Comparison of ENCODE assay signal across 8 cellular contexts in the genomic region with DNA sequence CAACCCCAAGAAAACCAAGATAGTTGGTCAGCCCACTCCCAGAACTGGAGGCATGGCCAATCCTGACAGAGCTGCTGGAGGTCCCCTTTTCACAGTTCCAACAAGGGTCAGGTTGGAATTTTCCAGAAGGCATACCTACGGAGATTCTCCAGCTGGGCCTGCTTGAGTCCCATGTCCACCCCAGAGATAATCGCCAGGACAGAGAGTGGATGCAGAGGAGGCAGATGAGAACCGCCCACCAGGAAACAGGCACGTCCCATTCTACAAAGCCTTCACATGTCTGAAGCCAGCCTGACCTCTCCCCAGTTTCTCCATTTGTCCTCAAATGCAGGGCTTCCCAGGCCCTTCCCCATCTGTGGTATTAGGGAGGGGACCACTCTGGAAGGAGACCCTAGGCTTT. TPM values are rescaled to one million over a fixed set of nuclear protein-coding genes. Genes with fewer than 3 reads are reported as not detected.
DNase-seq lines count a peak whose midpoint lies in the region; ATAC-seq and TF ChIP-seq lines count a peak whose summit lies in the region.

No MANE protein-coding gene starts in this region.

- H3K4me3 ChIP-seq in left lung: no peak overlapping the region
- H3K4me3 ChIP-seq in thymus (ENCODE audit: low read length): no peak overlapping the region

- peak overlapping the region; percentile 74 to 81 for H3K27ac ChIP-seq in left lung
- peak overlapping the region; percentile 50 for H3K27ac ChIP-seq in thymus (ENCODE audit: low read depth)

- ATAC-seq in left lung: no peak
- no peak for ATAC-seq in GM19324 (IDR thresholded peaks at IDR 0.05; ENCODE audit: low FRiP score, unreplicated experiment)
- no peak for ATAC-seq in HG03378 (IDR thresholded peaks at IDR 0.05; ENCODE audit: unreplicated experiment)

- peaks cover 32% of the 10 kb centered on the region for H3K27me3 Mint-ChIP-seq in activated naive CD4-positive, alpha-beta T cell treated with anti-CD3 and anti-CD28 coated beads, Interleukin-2, amount 10 ng/mL, durations not matched to agents 7 days and 5 days
- H3K27me3 Mint-ChIP-seq in activated CD4-positive, alpha-beta memory T cell treated with anti-CD3 and anti-CD28 coated beads, Interleukin-2, amount 10 ng/mL, durations not matched to agents 7 days and 5 days: no peaks in the 10 kb centered on the region

- H3K27ac Mint-ChIP-seq in activated naive CD4-positive, alpha-beta T cell treated with anti-CD3 and anti-CD28 coated beads, Interleukin-2, amount 10 ng/mL, durations not matched to agents 7 days and 5 days: peak overlapping the region; percentile 86
- peak overlapping the region; percentile 88 for H3K27ac Mint-ChIP-seq in activated CD4-positive, alpha-beta memory T cell treated with anti-CD3 and anti-CD28 coated beads, Interleukin-2, amount 10 ng/mL, durations not matched to agents 7 days and 5 days

- peaks cover 72% of the 10 kb centered on the region for H3K4me1 Mint-ChIP-seq in activated naive CD4-positive, alpha-beta T cell treated with anti-CD3 and anti-CD28 coated beads, Interleukin-2, amount 10 ng/mL, durations not matched to agents 7 days and 5 days
- H3K4me1 Mint-ChIP-seq in activated CD4-positive, alpha-beta memory T cell treated with anti-CD3 and anti-CD28 coated beads, Interleukin-2, amount 10 ng/mL, durations not matched to agents 7 days and 5 days: peaks cover 72% of the 10 kb centered on the region

- intact Hi-C loops in left lung (cut with DNase I): no loop called here

- no peak overlapping the region for H3K4me3 Mint-ChIP-seq in activated naive CD4-positive, alpha-beta T cell treated with anti-CD3 and anti-CD28 coated beads, Interleukin-2, amount 10 ng/mL, durations not matched to agents 7 days and 5 days
- H3K4me3 Mint-ChIP-seq in activated CD4-positive, alpha-beta memory T cell treated with anti-CD3 and anti-CD28 coated beads, Interleukin-2, amount 10 ng/mL, durations not matched to agents 7 days and 5 days: peak overlapping the region; percentile 20

- POLR2A ChIA-PET in activated CD4-positive, alpha-beta memory T cell treated with anti-CD3 and anti-CD28 coated beads, Interleukin-2, amount 10 ng/mL, durations not matched to agents 7 days and 5 days (lab: Charles Lee): interaction anchor here (1.0 to 3.0 kb wide), 8 partner anchors 8 to 276 kb away, joined by 3 to 23 read pairs (median 4); a partner anchor contains a TSS

- H3K36me3 ChIP-seq in left lung (no peaks in the 10 kb centered on the region), thymus (ENCODE audit: control insufficient read depth, insufficient read depth) (no peaks in the 10 kb centered on the region)

- WGBS in thymus: 65% methylated on average over 4 of the region's 4 CpGs

- CTCF ChIA-PET in activated naive CD4-positive, alpha-beta T cell treated with anti-CD3 and anti-CD28 coated beads, Interleukin-2, amount 10 ng/mL, durations not matched to agents 7 days and 5 days (lab: Charles Lee): interaction anchor here (0.8 to 1.5 kb wide), 4 partner anchors 27 to 106 kb away, joined by 3 to 8 read pairs (median 3); no protein-coding TSS in a partner anchor
- CTCF ChIA-PET in activated CD4-positive, alpha-beta memory T cell treated with anti-CD3 and anti-CD28 coated beads, Interleukin-2, amount 10 ng/mL, durations not matched to agents 7 days and 5 days (lab: Charles Lee): interaction anchor here (0.6 to 1.6 kb wide), 7 partner anchors 27 to 293 kb away, joined by 3 to 7 read pairs (median 3); a partner anchor contains a TSS

- no peaks in the 10 kb centered on the region for H3K27me3 ChIP-seq in left lung
- H3K27me3 ChIP-seq in thymus (ENCODE audit: control insufficient read depth, insufficient read depth): no peaks in the 10 kb centered on the region

- no peaks in the 10 kb centered on the region for H3K9me3 Mint-ChIP-seq in activated naive CD4-positive, alpha-beta T cell treated with anti-CD3 and anti-CD28 coated beads, Interleukin-2, amount 10 ng/mL, durations not matched to agents 7 days and 5 days
- H3K9me3 Mint-ChIP-seq in activated CD4-positive, alpha-beta memory T cell treated with anti-CD3 and anti-CD28 coated beads, Interleukin-2, amount 10 ng/mL, durations not matched to agents 7 days and 5 days: no peaks in the 10 kb centered on the region

- H3K9me3 ChIP-seq in left lung (no peaks in the 10 kb centered on the region), thymus (ENCODE audit: control insufficient read depth) (no peaks in the 10 kb centered on the region)

- H3K4me1 ChIP-seq in left lung (peaks cover 33 to 76% of the 10 kb centered on the region in 2 donors), thymus (ENCODE audit: control insufficient read depth, insufficient read depth, low read length) (peaks cover 13% of the 10 kb centered on the region)

- DNase-seq in activated naive CD4-positive, alpha-beta T cell treated with anti-CD3 and anti-CD28 coated beads, Interleukin-2, amount 10 ng/mL, durations not matched to agents 7 days and 5 days: no peak
- no peak for DNase-seq in activated naive CD4-positive, alpha-beta T cell (lab: John Stamatoyannopoulos, UW)
- no peak for DNase-seq in activated CD4-positive, alpha-beta memory T cell treated with anti-CD3 and anti-CD28 coated beads, Interleukin-2, amount 10 ng/mL, durations not matched to agents 7 days and 5 days
- DNase-seq in left lung: no peak
- no peak for DNase-seq in activated CD8-positive, alpha-beta memory T cell treated with anti-CD3 and anti-CD28 coated beads for 24 hours

- H3K36me3 Mint-ChIP-seq in activated naive CD4-positive, alpha-beta T cell treated with anti-CD3 and anti-CD28 coated beads, Interleukin-2, amount 10 ng/mL, durations not matched to agents 7 days and 5 days: no peaks in the 10 kb centered on the region
- H3K36me3 Mint-ChIP-seq in activated CD4-positive, alpha-beta memory T cell treated with anti-CD3 and anti-CD28 coated beads, Interleukin-2, amount 10 ng/mL, durations not matched to agents 7 days and 5 days (ENCODE audit: low read depth): peaks cover 5% of the 10 kb centered on the region

- no peak for TF ChIP-seq CTCF in left lung (IDR thresholded peaks at IDR 0.05)

RNA-seq across cellular contexts. Expression of a gene that starts 47.4 kb away (rescaled TPM):
- total RNA-seq in activated CD4-positive, alpha-beta memory T cell treated with anti-CD3 and anti-CD28 coated beads, Interleukin-2, amount 10 ng/mL, durations not matched to agents 7 days and 5 days: 10 to 100 TPM; 14.6 to 14.8 TPM
- 10 to 100 TPM; 41.6 to 44.6 TPM for total RNA-seq in left lung
- 14.1 TPM for polyA plus RNA-seq in thymus
